Comparison of ENCODE assay signal across 13 cellular contexts in the genomic region with DNA sequence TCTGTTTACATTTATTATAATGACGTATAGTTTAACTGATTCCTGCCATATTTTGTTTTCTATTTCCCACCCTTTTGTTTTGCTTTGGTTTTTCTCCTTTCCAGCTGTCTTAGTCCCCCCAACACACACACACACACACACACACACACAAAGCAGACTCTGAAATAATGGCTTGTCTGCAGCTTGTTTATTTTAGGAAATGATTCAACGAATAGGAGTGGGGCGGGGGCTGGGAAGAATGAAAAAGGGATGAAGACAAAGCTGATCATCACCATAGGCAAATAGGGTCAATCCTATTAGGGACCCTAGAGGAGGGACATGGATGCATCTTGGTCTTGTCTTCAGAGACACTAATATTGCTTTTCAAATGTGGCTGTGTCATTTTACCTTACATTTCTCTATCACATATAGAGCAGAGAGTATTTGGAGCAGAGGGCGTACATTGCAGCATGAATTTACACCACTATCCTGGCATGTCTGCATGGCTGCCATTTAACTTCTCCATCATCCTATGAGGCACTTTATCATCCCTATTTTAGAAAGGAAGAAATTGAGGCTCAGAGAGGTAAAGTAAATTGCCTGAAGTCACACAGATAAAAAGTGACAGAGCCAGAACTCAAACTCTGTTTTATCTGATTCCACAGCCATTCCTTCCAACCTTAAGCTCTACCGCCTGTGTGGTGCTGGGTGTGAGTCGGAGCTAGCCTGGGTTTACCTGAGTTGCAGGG.
A peak's percentile ranks its signal among the peaks of the same experiment; 100 is the strongest.
DNase-seq lines count a peak whose midpoint lies in the region; ATAC-seq and TF ChIP-seq lines count a peak whose summit lies in the region.
"Had no signal": no experiment of that assay in that cellular context is flagged by ENCODE, and none has a peak within 500 bp of the region (broad histone marks: within the 10 kb centered on the region; RNA-seq: fewer than 3 reads in every experiment).

No MANE protein-coding gene starts in this region.

- H3K79me2 ChIP-seq in Karpas-422 (ENCODE audit: low read length): no peaks in the 10 kb centered on the region

- H3K4me1 Mint-ChIP-seq in stimulated activated naive CD8-positive, alpha-beta T cell treated with anti-CD3 and anti-CD28 coated beads, Interleukin-15, amount 100 ng/mL, for 72 hours: no peaks in the 10 kb centered on the region
- H3K4me1 Mint-ChIP-seq: naive B cell had no signal

- H3K27ac ChIP-seq in AG04450 (ENCODE audit: low read depth, low read length) (peak overlapping the region; percentile 100), Karpas-422 (ENCODE audit: low read length) (no peak overlapping the region), muscle layer of colon (ENCODE audit: low read depth, low read length) (peak overlapping the region; percentile 96), aorta (ENCODE audit: low read depth in 1 of 2, low read length in 2 of 2) (peak overlapping the region in 1 of 2 donors; percentile 73)

- no peaks in the 10 kb centered on the region for H3K9me2 ChIP-seq in Karpas-422 (replicated peaks; ENCODE audit: insufficient read depth, low read length)

- H3K27ac Mint-ChIP-seq in stimulated activated naive CD8-positive, alpha-beta T cell treated with anti-CD3 and anti-CD28 coated beads, Interleukin-15, amount 100 ng/mL, for 72 hours: no peak overlapping the region
- H3K27ac Mint-ChIP-seq: activated T-cell treated with anti-CD3 and anti-CD28 coated beads, Interleukin-2, amount 50 U/mL, for 72 hours; CD4-positive, alpha-beta T cell; naive B cell had no signal

- CTCF ChIA-PET in AG04450 (lab: Charles Lee): interaction anchor here (0.5 to 1.5 kb wide), 3 partner anchors 7 to 152 kb away, joined by 3 to 5 read pairs (median 3); no protein-coding TSS in a partner anchor

- H3K27me3 Mint-ChIP-seq in stimulated activated naive CD8-positive, alpha-beta T cell treated with anti-CD3 and anti-CD28 coated beads, Interleukin-15, amount 100 ng/mL, for 72 hours: peaks cover 2% of the 10 kb centered on the region

- H3K27me3 ChIP-seq in AG04450 (ENCODE audit: control insufficient read depth, insufficient read depth, low read length) (no peaks in the 10 kb centered on the region), Karpas-422 (ENCODE audit: low read length) (no peaks in the 10 kb centered on the region), muscle layer of colon (ENCODE audit: control insufficient read depth in 1 of 2, insufficient read depth in 2 of 2, low read length in 2 of 2) (no peaks in the 10 kb centered on the region), aorta (ENCODE audit: control insufficient read depth in 1 of 2, insufficient read depth in 2 of 2, low read length in 1 of 2) (no peaks in the 10 kb centered on the region)

- H3K4me3 Mint-ChIP-seq in stimulated activated naive CD8-positive, alpha-beta T cell treated with anti-CD3 and anti-CD28 coated beads, Interleukin-15, amount 100 ng/mL, for 72 hours: no peak overlapping the region
- H3K4me3 Mint-ChIP-seq: activated T-cell treated with anti-CD3 and anti-CD28 coated beads, Interleukin-2, amount 50 U/mL, for 72 hours; CD4-positive, alpha-beta T cell; naive B cell had no signal

- H3K4me3 ChIP-seq in AG04450 (ENCODE audit: low read depth, low read length) (no peak overlapping the region), Karpas-422 (ENCODE audit: low read length) (no peak overlapping the region), muscle layer of colon (ENCODE audit: low read depth in 1 of 2, low read length in 2 of 2) (no peak overlapping the region), aorta (ENCODE audit: low read length in 2 of 2) (no peak overlapping the region)
- H3K4me3 ChIP-seq: HAP-1 had no signal

- WGBS in aorta, 2 donors: 62 to 63% methylated on average over 6 of the region's 6 CpGs

- intact Hi-C loops in aorta (cut with DNase I): loop anchor here in 1 of 2 donors (5.0 kb wide), 2 partner anchors 37 to 147 kb away; a partner anchor contains a TSS

- no peak overlapping the region for H2AFZ ChIP-seq in Karpas-422 (ENCODE audit: low read length)

- H3K9me3 ChIP-seq in AG04450 (ENCODE audit: control insufficient read depth, insufficient read depth, low read length): no peaks in the 10 kb centered on the region
- no peaks in the 10 kb centered on the region for H3K9me3 ChIP-seq in Karpas-422 (ENCODE audit: low read length)
- H3K9me3 ChIP-seq in muscle layer of colon (ENCODE audit: low read length): no peaks in the 10 kb centered on the region
- H3K9me3 ChIP-seq in aorta (ENCODE audit: control insufficient read depth, low read length): no peaks in the 10 kb centered on the region
- H3K9me3 ChIP-seq: HAP-1 had no signal

- TF ChIP-seq CTCF in AG04450 (IDR thresholded peaks at IDR 0.05; ENCODE audit: low read depth, low read length) (no peak), omental fat pad (IDR thresholded peaks at IDR 0.05) (no peak)

- no peaks in the 10 kb centered on the region for H4K20me1 ChIP-seq in Karpas-422 (ENCODE audit: insufficient read depth, low read depth, low read length)

- DNase-seq in AG04450 (ENCODE audit: low read depth, low spot score) (peak; percentile 61), Karpas-422 (peak; percentile 0), dermis blood vessel endothelial cell (peak; percentile 90), aorta (no peak), NCI-H2029 (lab: John Stamatoyannopoulos, UW) (no peak), omental fat pad (ENCODE audit: low spot score) (no peak)
- no peak for DNase-seq in stimulated activated naive CD8-positive, alpha-beta T cell treated with anti-CD3 and anti-CD28 coated beads, Interleukin-15, amount 100 ng/mL, for 72 hours
- DNase-seq: activated T-cell treated with anti-CD3 and anti-CD28 coated beads, Interleukin-2, amount 50 U/mL, for 72 hours; CD4-positive, alpha-beta T cell; naive B cell; NCI-H446 had no signal

- H3K4me1 ChIP-seq in Karpas-422 (ENCODE audit: low read length) (no peaks in the 10 kb centered on the region), muscle layer of colon (ENCODE audit: insufficient read depth, low read length) (peaks cover 70% of the 10 kb centered on the region), aorta (ENCODE audit: control insufficient read depth in 1 of 2, insufficient read depth in 2 of 2, low read length in 2 of 2) (peaks cover 2 to 3% of the 10 kb centered on the region in 2 donors)

- no peaks in the 10 kb centered on the region for H3K36me3 ChIP-seq in Karpas-422 (ENCODE audit: insufficient read depth, low read length)
- H3K36me3 ChIP-seq in muscle layer of colon (ENCODE audit: insufficient read depth, low read length): no peaks in the 10 kb centered on the region
- no peaks in the 10 kb centered on the region for H3K36me3 ChIP-seq in aorta (ENCODE audit: control insufficient read depth in 1 of 2, insufficient read depth in 2 of 2, low read length in 1 of 2)
- H3K36me3 ChIP-seq: HAP-1 had no signal

- no peak overlapping the region for H3K9ac ChIP-seq in Karpas-422 (ENCODE audit: low read length)
- H3K9ac ChIP-seq in muscle layer of colon (ENCODE audit: low read length): peak overlapping the region; percentile 22

- no peak overlapping the region for H3K4me2 ChIP-seq in Karpas-422 (ENCODE audit: low read depth, low read length, poor library complexity, severe bottlenecking)

- H3K9me3 Mint-ChIP-seq in stimulated activated naive CD8-positive, alpha-beta T cell treated with anti-CD3 and anti-CD28 coated beads, Interleukin-15, amount 100 ng/mL, for 72 hours: no peaks in the 10 kb centered on the region
- H3K9me3 Mint-ChIP-seq: activated T-cell treated with anti-CD3 and anti-CD28 coated beads, Interleukin-2, amount 50 U/mL, for 72 hours; CD4-positive, alpha-beta T cell; naive B cell had no signal

- POLR2A ChIA-PET in AG04450 (lab: Yijun Ruan, JAX): interaction anchor here (0.7 to 1.7 kb wide), 8 partner anchors 8 to 153 kb away, joined by 3 to 12 read pairs (median 4); a partner anchor contains a TSS

- ATAC-seq in stimulated activated naive CD8-positive, alpha-beta T cell treated with anti-CD3 and anti-CD28 coated beads, Interleukin-15, amount 100 ng/mL, for 72 hours: no peak
- ATAC-seq in aorta (ENCODE audit: low FRiP score) (no peak), omental fat pad (ENCODE audit: low FRiP score) (no peak)
- ATAC-seq: activated T-cell treated with anti-CD3 and anti-CD28 coated beads, Interleukin-2, amount 50 U/mL, for 72 hours had no signal

Comparison
In these comparisons a context has a peak if more than half of its experiments do, and no peak if none do; other contexts are left out.
1. DNase-seq: peak in AG04450 (single experiment), Karpas-422 (single experiment) and dermis blood vessel endothelial cell (single experiment); none in stimulated activated naive CD8-positive, alpha-beta T cell treated with anti-CD3 and anti-CD28 coated beads, Interleukin-15, amount 100 ng/mL, for 72 hours (0 of 2), aorta (0 of 2), NCI-H2029 (single experiment) and omental fat pad (single experiment).